In the genomic region with DNA sequence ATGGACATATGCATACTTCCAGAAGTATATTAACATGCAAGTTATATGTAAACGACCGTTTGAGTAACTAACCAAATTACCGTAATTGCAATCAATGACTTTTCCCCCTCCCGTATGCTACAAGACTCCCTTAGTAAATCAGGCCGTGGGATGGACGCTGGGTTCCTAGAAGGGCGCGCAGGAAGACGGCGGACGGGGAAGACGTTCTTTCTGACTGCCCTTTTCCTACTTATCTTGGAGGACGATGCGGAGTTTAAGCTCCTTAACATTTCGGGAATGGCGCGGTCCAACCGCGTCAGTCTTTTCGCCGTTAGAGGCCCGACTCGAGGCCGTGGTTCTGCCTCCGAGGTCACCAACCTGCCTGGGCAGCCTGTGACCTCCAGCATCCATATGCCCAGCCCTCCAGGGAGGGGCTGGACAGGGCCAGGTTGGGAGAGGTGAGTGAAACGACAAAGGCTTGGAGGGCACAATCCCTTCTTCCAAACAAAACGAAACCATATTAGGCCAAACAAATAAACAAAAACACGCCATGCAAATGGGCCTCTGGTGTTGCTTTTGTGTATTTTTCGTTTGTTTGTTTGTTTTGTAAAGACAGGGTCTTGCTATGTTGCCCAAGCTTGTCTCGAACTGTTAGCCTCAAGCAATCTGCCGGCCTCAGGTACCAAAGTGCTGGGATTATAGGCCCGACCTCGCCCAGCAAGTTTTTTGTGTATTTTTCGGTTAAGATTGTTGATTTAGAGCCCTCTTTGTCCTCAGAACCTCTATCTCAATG, we compare ENCODE assay signal across 8 cellular contexts. TPM values are rescaled to one million over a fixed set of nuclear protein-coding genes. Genes with fewer than 3 reads are reported as not detected.
DNase-seq lines count a peak whose midpoint lies in the region; ATAC-seq and TF ChIP-seq lines count a peak whose summit lies in the region.

No MANE protein-coding gene starts in this region.

- H2AFZ ChIP-seq in parathyroid adenoma, result peak overlapping the region; percentile 92

- H3K4me1 Mint-ChIP-seq in activated B cell treated with CpG ODN at 0.5 μM for 24 hours, result peaks cover 37% of the 10 kb centered on the region

- peaks cover 0 to 28% of the 10 kb centered on the region in 2 donors for H3K36me3 ChIP-seq in gastroesophageal sphincter
- peaks cover 2% of the 10 kb centered on the region for H3K36me3 ChIP-seq in parathyroid adenoma (ENCODE audit: control insufficient read depth, insufficient read depth, low read length)

- H3K27me3 ChIP-seq in gastroesophageal sphincter (no peaks in the 10 kb centered on the region), parathyroid adenoma (ENCODE audit: control insufficient read depth, insufficient read depth, low read length) (no peaks in the 10 kb centered on the region)

- peaks cover 8% of the 10 kb centered on the region for H3K79me2 ChIP-seq in parathyroid adenoma

- H3K27ac ChIP-seq in gastroesophageal sphincter (peak overlapping the region; percentile 90 to 95 (median 92)), parathyroid adenoma (peak overlapping the region; percentile 94)

- H3K27me3 Mint-ChIP-seq in activated B cell treated with CpG ODN at 0.5 μM for 24 hours, result no peaks in the 10 kb centered on the region

- TF ChIP-seq CTCF in activated B cell treated with CpG ODN at 0.5 μM for 24 hours (IDR thresholded peaks at IDR 0.05) (no peak), gastroesophageal sphincter (IDR thresholded peaks at IDR 0.05) (no peak), parathyroid adenoma (IDR thresholded peaks at IDR 0.05) (no peak)

- H3K27ac Mint-ChIP-seq in activated B cell treated with CpG ODN at 0.5 μM for 24 hours, result peak overlapping the region; percentile 99

- H3K36me3 Mint-ChIP-seq in activated B cell treated with CpG ODN at 0.5 μM for 24 hours (ENCODE audit: low read depth), result peaks cover 41% of the 10 kb centered on the region

- peak overlapping the region; percentile 98 for H3K4me2 ChIP-seq in parathyroid adenoma (ENCODE audit: low read length)

- peak; percentile 81 for DNase-seq in NCI-H2029 treated with DMSO at 0.1 percent for 48 hours (lab: John Stamatoyannopoulos, UW)
- no peak for DNase-seq in NCI-H2029 (lab: John Stamatoyannopoulos, UW)
- DNase-seq in activated B cell treated with CpG ODN at 0.5 μM for 24 hours, result no peak
- no peak for DNase-seq in Ammon's horn (ENCODE audit: low spot score)
- DNase-seq in NCI-H524 (lab: John Stamatoyannopoulos, UW), result no peak

- POLR2A ChIA-PET in activated B cell treated with CpG ODN at 0.5 μM for 24 hours (lab: Charles Lee), result interaction anchor here (0.6 to 3.6 kb wide), 26 partner anchors 10 to 1441 kb away, joined by 3 to 94 read pairs (median 4); a partner anchor contains a TSS

- H3K9me3 ChIP-seq in gastroesophageal sphincter (no peaks in the 10 kb centered on the region), parathyroid adenoma (ENCODE audit: control insufficient read depth, low read length) (no peaks in the 10 kb centered on the region)

- 18 to 52% methylated on average over 7 to 29 of the region's 34 CpGs for WGBS in gastroesophageal sphincter (ENCODE audit: low coverage in 1 of 2), 2 donors

- ATAC-seq in HG03095 (IDR thresholded peaks at IDR 0.05; ENCODE audit: unreplicated experiment) (peak; percentile 5), activated B cell treated with CpG ODN at 0.5 μM for 24 hours (ENCODE audit: low read depth) (peak; percentile 5), gastroesophageal sphincter (peak; percentile 21)

- H3K4me3 ChIP-seq in gastroesophageal sphincter (peak overlapping the region; percentile 87 to 89), parathyroid adenoma (ENCODE audit: low read depth, low read length) (peak overlapping the region; percentile 84)

- peaks cover 0 to 49% (median 26%) of the 10 kb centered on the region in 3 donors for H3K4me1 ChIP-seq in gastroesophageal sphincter
- H3K4me1 ChIP-seq in parathyroid adenoma, result no peaks in the 10 kb centered on the region

- no peak overlapping the region for H3K9ac ChIP-seq in parathyroid adenoma

- H3K4me3 Mint-ChIP-seq in activated B cell treated with CpG ODN at 0.5 μM for 24 hours, result peak overlapping the region; percentile 97

- no peak for TF ChIP-seq POLR2A in gastroesophageal sphincter (IDR thresholded peaks at IDR 0.05)

- CTCF ChIA-PET in activated B cell treated with CpG ODN at 0.5 μM for 24 hours (lab: Charles Lee), result interaction anchor here (1.5 to 4.7 kb wide), 4 partner anchors 10 to 71 kb away, joined by 7 to 24 read pairs (median 12); a partner anchor contains a TSS

- no peak for TF ChIP-seq EP300 in gastroesophageal sphincter (IDR thresholded peaks at IDR 0.05)

- intact Hi-C loops in activated B cell treated with CpG ODN at 0.5 μM for 24 hours (cut with micrococcal nuclease), result loop anchor here (1.0 kb wide), 6 partner anchors 13 to 462 kb away; a partner anchor contains a TSS

- H3K9me3 Mint-ChIP-seq in activated B cell treated with CpG ODN at 0.5 μM for 24 hours, result no peaks in the 10 kb centered on the region

RNA-seq across cellular contexts. Expression of a gene that starts 0.9 kb away (rescaled TPM):
- total RNA-seq in activated B cell treated with CpG ODN at 0.5 μM for 24 hours (112 and 113 TPM in 2 replicates), gastroesophageal sphincter (100 to 1,000 TPM in 2 of 4 donors, 10 to 100 TPM in 2; 95.0 to 104 (median 97.9) TPM)

RNA-seq across cellular contexts. Expression of a gene that starts 19.0 kb away (rescaled TPM):
- total RNA-seq in activated B cell treated with CpG ODN at 0.5 μM for 24 hours (222 and 262 TPM in 2 replicates), gastroesophageal sphincter (10 to 100 TPM; 32.6 to 66.1 (median 44.5) TPM)

RNA-seq across cellular contexts. Expression of a gene that starts 44.4 kb away (rescaled TPM):
- total RNA-seq in activated B cell treated with CpG ODN at 0.5 μM for 24 hours (not detected in 2 replicates), gastroesophageal sphincter (100 to 1,000 TPM in 2 of 4 donors, 10 to 100 TPM in 2; 52.8 to 251 (median 109) TPM)

RNA-seq across cellular contexts. Expression of a gene that starts 46.0 kb away (rescaled TPM):
- total RNA-seq in activated B cell treated with CpG ODN at 0.5 μM for 24 hours, result 38.8 and 40.3 TPM in 2 replicates
- 10 to 100 TPM; 18.4 to 27.6 (median 24.4) TPM for total RNA-seq in gastroesophageal sphincter

Comparison
In these comparisons a context has a peak if more than half of its experiments do, and no peak if none do; other contexts are left out.
1. RNA of a gene that starts 44.4 kb away (total RNA-seq): 52.8 to 251 TPM in gastroesophageal sphincter; not detected in activated B cell treated with CpG ODN at 0.5 μM for 24 hours; every median in the first group is over 10 times any median in the second.
2. Peak in every context shown above with its lines, with median percentiles within 50 percentile points of each other: ATAC-seq.